ENCODE assay signal across 8 cellular contexts in genomic region chr16:1613728-1614225, GRCh38. TPM values are rescaled to one million over a fixed set of nuclear protein-coding genes. Genes with fewer than 3 reads are reported as not detected.
DNase-seq lines count a peak whose midpoint lies in the region; ATAC-seq, FAIRE-seq and TF ChIP-seq lines count a peak whose summit lies in the region.

No MANE protein-coding gene starts in this region.

- no peak for ATAC-seq in CD8-positive, alpha-beta T cell
- no peak for ATAC-seq in HG03045 (IDR thresholded peaks at IDR 0.05; ENCODE audit: unreplicated experiment)

- H3K9me3 Mint-ChIP-seq in CD8-positive, alpha-beta T cell = peaks cover 2% of the 10 kb centered on the region
- peaks cover 0 to 3% (median 0%) of the 10 kb centered on the region in 5 experiments for H3K9me3 Mint-ChIP-seq in brain

- CTCF ChIA-PET in CD8-positive, alpha-beta T cell (lab: Charles Lee) = interaction anchor here (0.9 kb wide), 1 partner anchor 32 kb away, joined by 3 read pairs; no protein-coding TSS in a partner anchor

- DNase-seq in CD8-positive, alpha-beta T cell = peak in 1 of 7 experiments; percentile 10
- DNase-seq in mesenchymal stem cell (peak; percentile 71), urothelium cell line (ENCODE audit: low spot score) (peak; percentile 20), NCI-H748 (lab: John Stamatoyannopoulos, UW; ENCODE audit: unreplicated experiment) (no peak), cerebellum (ENCODE audit: low spot score) (no peak)

- intact Hi-C loops in CD8-positive, alpha-beta T cell (cut with DNase I, micrococcal nuclease) = loop anchor here in 1 of 2 experiments (2.0 to 10.0 kb wide), 8 partner anchors 76 to 1539 kb away; partner anchors contain the start of genes EME2, FAHD1, GNPTG and HAGH

- peaks cover 29% of the 10 kb centered on the region for H3K79me1 ChIP-seq in mesenchymal stem cell (replicated peaks; ENCODE audit: low read length, poor library complexity, severe bottlenecking)

- H3K18ac ChIP-seq in mesenchymal stem cell (ENCODE audit: low read depth in 1 of 2, low read length in 2 of 2) = no peak overlapping the region

- no peak for FAIRE-seq in urothelium cell line (lab: Jason Lieb, UNC)

- no peak overlapping the region for H3K23ac ChIP-seq in mesenchymal stem cell (ENCODE audit: low read length in 2 of 2)

- TF ChIP-seq CTCF in CD8-positive, alpha-beta T cell (IDR thresholded peaks at IDR 0.05) = no peak
- no peak for TF ChIP-seq CTCF in brain (conservative IDR thresholded peaks at IDR 0.05)

- no peaks in the 10 kb centered on the region for H3K9me3 ChIP-seq in CD8-positive, alpha-beta T cell (ENCODE audit: low read length)
- no peaks in the 10 kb centered on the region for H3K9me3 ChIP-seq in KOPT-K1 (ENCODE audit: insufficient read depth, low read length, poor library complexity, severe bottlenecking)
- no peaks in the 10 kb centered on the region for H3K9me3 ChIP-seq in mesenchymal stem cell (ENCODE audit: control insufficient read depth, low read length)

- no peak overlapping the region for H4K91ac ChIP-seq in mesenchymal stem cell (ENCODE audit: low read length)

- no peak overlapping the region for H3K14ac ChIP-seq in mesenchymal stem cell (ENCODE audit: low read length in 2 of 2)

- peaks cover 4% of the 10 kb centered on the region for H3K36me3 ChIP-seq in CD8-positive, alpha-beta T cell (ENCODE audit: insufficient read depth, low read length)
- H3K36me3 ChIP-seq in KOPT-K1 (ENCODE audit: insufficient read depth, low read length) = peaks cover 29% of the 10 kb centered on the region
- peaks cover 9 to 19% of the 10 kb centered on the region in 2 experiments for H3K36me3 ChIP-seq in mesenchymal stem cell (ENCODE audit: control insufficient read depth in 1 of 2, insufficient read depth in 2 of 2, low read depth in 1 of 2, low read length in 2 of 2)

- H2AK5ac ChIP-seq in mesenchymal stem cell (ENCODE audit: low read length, severe bottlenecking) = no peak overlapping the region

- no peak overlapping the region for H3K27ac ChIP-seq in CD8-positive, alpha-beta T cell (ENCODE audit: low read depth, low read length)
- H3K27ac ChIP-seq in KOPT-K1 (ENCODE audit: low read depth, low read length, poor library complexity, severe bottlenecking) = peak overlapping the region; percentile 29
- no peak overlapping the region for H3K27ac ChIP-seq in mesenchymal stem cell (ENCODE audit: low read length, poor library complexity, severe bottlenecking)

- no peak overlapping the region for H3K4ac ChIP-seq in mesenchymal stem cell (ENCODE audit: low read depth in 1 of 2, low read length in 2 of 2)

- H4K8ac ChIP-seq in mesenchymal stem cell (ENCODE audit: low read length) = no peak overlapping the region

- H3K4me1 ChIP-seq in CD8-positive, alpha-beta T cell (ENCODE audit: insufficient read depth, low read length) = peaks cover 36% of the 10 kb centered on the region
- peaks cover 15% of the 10 kb centered on the region for H3K4me1 ChIP-seq in mesenchymal stem cell (ENCODE audit: control insufficient read depth, insufficient read depth, low read depth, low read length)

- H3K27me3 Mint-ChIP-seq in CD8-positive, alpha-beta T cell (ENCODE audit: low read depth) = peaks cover 9% of the 10 kb centered on the region
- peaks cover 9% of the 10 kb centered on the region for H3K27me3 Mint-ChIP-seq in brain

- peaks cover 29% of the 10 kb centered on the region for H3K4me1 Mint-ChIP-seq in CD8-positive, alpha-beta T cell (ENCODE audit: low read depth)
- H3K4me1 Mint-ChIP-seq in brain = peaks cover 48% of the 10 kb centered on the region

- H2BK12ac ChIP-seq in mesenchymal stem cell (ENCODE audit: low read length in 2 of 2) = no peak overlapping the region

- H3K4me3 Mint-ChIP-seq in CD8-positive, alpha-beta T cell = peak overlapping the region; percentile 84
- peak overlapping the region; percentile 90 to 95 (median 92) for H3K4me3 Mint-ChIP-seq in brain

- H3K4me2 ChIP-seq in mesenchymal stem cell (ENCODE audit: low read length, poor library complexity, severe bottlenecking) = peak overlapping the region; percentile 79

- H2AFZ ChIP-seq in mesenchymal stem cell (ENCODE audit: low read depth, low read length) = no peak overlapping the region

- H2BK5ac ChIP-seq in mesenchymal stem cell (ENCODE audit: low read depth, low read length, poor library complexity, severe bottlenecking) = no peak overlapping the region

- H3K4me3 ChIP-seq in CD8-positive, alpha-beta T cell (ENCODE audit: low read depth, low read length) = peak overlapping the region; percentile 59
- peak overlapping the region; percentile 84 to 95 for H3K4me3 ChIP-seq in mesenchymal stem cell (ENCODE audit: insufficient read depth in 1 of 2, low read depth in 1 of 2, low read length in 2 of 2)

- POLR2A ChIA-PET in CD8-positive, alpha-beta T cell (lab: Charles Lee) = no interaction called here

- peak overlapping the region; percentile 91 for H3K9ac ChIP-seq in mesenchymal stem cell (ENCODE audit: low read length)

- H3K27ac Mint-ChIP-seq in CD8-positive, alpha-beta T cell = peak overlapping the region; percentile 69
- H3K27ac Mint-ChIP-seq in brain = peak overlapping the region; percentile 63 to 91 (median 78)

- no peak overlapping the region for H2BK15ac ChIP-seq in mesenchymal stem cell (ENCODE audit: low read depth, poor library complexity, severe bottlenecking)

- H2BK120ac ChIP-seq in mesenchymal stem cell (ENCODE audit: low read depth, low read length) = peak overlapping the region; percentile 81

- peaks cover 35% of the 10 kb centered on the region for H3K36me3 Mint-ChIP-seq in CD8-positive, alpha-beta T cell
- H3K36me3 Mint-ChIP-seq in brain = peaks cover 20% of the 10 kb centered on the region

- 3% methylated on average over 22 of the region's 39 CpGs for WGBS in mesenchymal stem cell

- peaks cover 4% of the 10 kb centered on the region for H3K27me3 ChIP-seq in CD8-positive, alpha-beta T cell (ENCODE audit: insufficient read depth, low read length)
- no peaks in the 10 kb centered on the region for H3K27me3 ChIP-seq in mesenchymal stem cell (ENCODE audit: control insufficient read depth in 1 of 2, insufficient read depth in 1 of 2, low read length in 2 of 2)

RNA-seq across cellular contexts. Expression of gene CRAMP1, which starts 1.6 kb away (rescaled TPM):
- total RNA-seq in CD8-positive, alpha-beta T cell = 10 to 100 TPM; 13.7 to 15.4 TPM
- polyA plus RNA-seq in brain (ENCODE audit: insufficient read depth, low read depth, low replicate concordance) = 12.8 TPM
- 6.7 TPM for polyA plus RNA-seq in mesenchymal stem cell (2013, experiment 1 of 2)
- 7.0 TPM for polyA plus RNA-seq in mesenchymal stem cell (2013, experiment 2 of 2)
- 13.4 TPM for total RNA-seq in cerebellum

RNA-seq across cellular contexts. Expression of gene IFT140, which starts 1.9 kb away (rescaled TPM):
- total RNA-seq in CD8-positive, alpha-beta T cell = 1 to 10 TPM; 5.6 to 7.5 TPM
- 33.8 TPM for polyA plus RNA-seq in brain (ENCODE audit: insufficient read depth, low read depth, low replicate concordance)
- 9.0 TPM for polyA plus RNA-seq in mesenchymal stem cell (2013, experiment 1 of 2)
- 8.4 TPM for polyA plus RNA-seq in mesenchymal stem cell (2013, experiment 2 of 2)
- 44.6 TPM for total RNA-seq in cerebellum

Comparison
In these comparisons a context has a peak if more than half of its experiments do, and no peak if none do; other contexts are left out.
1. DNase-seq: peak in mesenchymal stem cell (single experiment) and urothelium cell line (single experiment); none in NCI-H748 (single experiment) and cerebellum (single experiment).